Comparison of ENCODE assay signal across 11 cellular contexts in the genomic region with DNA sequence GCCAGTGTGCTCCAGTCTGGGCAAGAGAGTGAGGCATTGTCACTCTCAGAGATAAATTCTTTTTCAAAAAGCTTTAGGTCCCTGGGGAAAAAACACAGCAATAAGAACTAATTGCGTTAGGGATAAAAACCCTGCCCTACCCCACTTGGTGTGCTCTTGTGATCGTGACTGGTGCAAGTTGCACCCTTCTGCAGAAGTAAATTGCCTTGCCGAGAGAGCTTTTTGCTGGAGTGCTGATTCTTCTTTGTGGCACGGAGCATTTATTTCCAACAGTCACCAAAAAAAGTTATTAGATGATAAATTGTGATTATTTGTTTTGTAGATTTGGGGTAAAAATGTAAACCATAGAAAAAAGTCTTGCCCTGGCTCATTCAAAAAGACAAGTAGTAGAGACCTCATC. TPM values are rescaled to one million over a fixed set of nuclear protein-coding genes. Genes with fewer than 3 reads are reported as not detected.
"Had no signal": no experiment of that assay in that cellular context is flagged by ENCODE, and none has a peak within 500 bp of the region (broad histone marks: within the 10 kb centered on the region; RNA-seq: fewer than 3 reads in every experiment).

No MANE protein-coding gene starts in this region.

- H3K9ac ChIP-seq: GM23248 had no signal

- H3K27ac Mint-ChIP-seq: HFFc6, IgD-negative memory B cell had no signal

- ATAC-seq: HepG2 had no signal

- H2AFZ ChIP-seq: GM23248 had no signal

- DNase-seq: GM23248, GOT3, H7, HFFc6, KBM-7 had no signal

- FAIRE-seq: HepG2 had no signal

- H3K4me1 ChIP-seq: HAP-1 had no signal

- H3K4me3 ChIP-seq: GM23248, HAP-1 had no signal

- H3K27ac ChIP-seq: GM23248, HL-60 had no signal

- H3K4me1 Mint-ChIP-seq: IgD-negative memory B cell had no signal

- H3K36me3 ChIP-seq: HAP-1 had no signal

- H3K4me3 Mint-ChIP-seq: HFFc6, IgD-negative memory B cell had no signal

RNA-seq across cellular contexts. Expression of a gene that starts 12.3 kb away (rescaled TPM):
- total RNA-seq: GM23248, H7, HepG2, HFFc6 had no signal
- polyA plus RNA-seq: HepG2 had no signal

RNA-seq across cellular contexts. Expression of a gene that starts 58.6 kb away (rescaled TPM):
- total RNA-seq: GM23248, H4, H7, HepG2, HFFc6, HT1080 had no signal
- polyA plus RNA-seq: GM23248, HepG2, IgD-negative memory B cell had no signal
